8 cellular contexts compared by ENCODE assay signal in genomic region chr21:37563641-37564340, GRCh38.
DNase-seq lines count a peak whose midpoint lies in the region; ATAC-seq and TF ChIP-seq lines count a peak whose summit lies in the region.

No MANE protein-coding gene starts in this region.

- peak overlapping the region; percentile 93 for H3K4me3 Mint-ChIP-seq in activated B cell treated with CpG ODN at 0.5 μM for 24 hours

- no peaks in the 10 kb centered on the region for H3K27me3 Mint-ChIP-seq in activated B cell treated with CpG ODN at 0.5 μM for 24 hours

- DNase-seq in AG09319 (ENCODE audit: extremely low read depth, low read depth) = peak; percentile 72
- DNase-seq in NCI-H2196 (lab: John Stamatoyannopoulos, UW; ENCODE audit: unreplicated experiment) = peak; percentile 95
- DNase-seq in activated B cell treated with CpG ODN at 0.5 μM for 24 hours = peak; percentile 86
- peak; percentile 92 to 95 for DNase-seq in cardiac fibroblast (ENCODE audit: low read depth in 2 of 2)
- DNase-seq in iris pigment epithelial cell (ENCODE audit: low read depth) = peak; percentile 95
- peak; percentile 79 to 88 for DNase-seq in stimulated activated CD4-positive, alpha-beta T cell treated with anti-CD3 and anti-CD28 coated beads, Interleukin-15, amount 100 ng/mL, for 1 hour (ENCODE audit: low read depth in 1 of 2, low spot score in 1 of 2)

- intact Hi-C loops in activated B cell treated with CpG ODN at 0.5 μM for 24 hours (cut with micrococcal nuclease) = loop anchor here (1.0 to 5.0 kb wide), 11 partner anchors 31 to 1881 kb away; partner anchors contain the start of genes BRWD1, DYRK1A, HLCS and LCA5L

- ATAC-seq in GM18909 (IDR thresholded peaks at IDR 0.05; ENCODE audit: poor library complexity, unreplicated experiment) (peak; percentile 92), HG03139 (IDR thresholded peaks at IDR 0.05; ENCODE audit: unreplicated experiment) (peak; percentile 90), activated B cell treated with CpG ODN at 0.5 μM for 24 hours (ENCODE audit: low read depth) (peak; percentile 88)

- peak overlapping the region; percentile 96 for H3K27ac Mint-ChIP-seq in activated B cell treated with CpG ODN at 0.5 μM for 24 hours

- CTCF ChIA-PET in activated B cell treated with CpG ODN at 0.5 μM for 24 hours (lab: Charles Lee) = interaction anchor here (0.8 to 1.4 kb wide), 5 partner anchors 10 to 563 kb away, joined by 3 to 4 read pairs (median 3); no protein-coding TSS in a partner anchor

- peaks cover 21% of the 10 kb centered on the region for H3K4me1 Mint-ChIP-seq in activated B cell treated with CpG ODN at 0.5 μM for 24 hours

- peak overlapping the region; percentile 53 to 65 for H3K4me3 ChIP-seq in cardiac fibroblast (replicated peaks in 1 of 2; ENCODE audit: low read depth in 2 of 2, low read length in 2 of 2)

- peaks cover 3% of the 10 kb centered on the region for H3K36me3 Mint-ChIP-seq in activated B cell treated with CpG ODN at 0.5 μM for 24 hours (ENCODE audit: low read depth)

- no peaks in the 10 kb centered on the region for H3K9me3 Mint-ChIP-seq in activated B cell treated with CpG ODN at 0.5 μM for 24 hours

- POLR2A ChIA-PET in activated B cell treated with CpG ODN at 0.5 μM for 24 hours (lab: Charles Lee) = interaction anchor here (0.6 to 2.5 kb wide), 22 partner anchors 10 to 1786 kb away, joined by 3 to 20 read pairs (median 4); partner anchors contain the start of genes DYRK1A, MORC3, PSMG1 and VPS26C

- TF ChIP-seq CTCF in AG09319 (IDR thresholded peaks at IDR 0.05; ENCODE audit: low read depth, low read length) = peak; percentile 29
- TF ChIP-seq CTCF in activated B cell treated with CpG ODN at 0.5 μM for 24 hours (IDR thresholded peaks at IDR 0.05) = no peak
- TF ChIP-seq CTCF in cardiac fibroblast (IDR thresholded peaks at IDR 0.05; ENCODE audit: low read depth, low read length) = peak; percentile 30

Comparison
In these comparisons a context has a peak if more than half of its experiments do, and no peak if none do; other contexts are left out.
1. Peak in every context shown above with its lines: DNase-seq, ATAC-seq and H3K4me3 ChIP-seq.